Comparison of ENCODE assay signal across 27 cellular contexts in the genomic region with DNA sequence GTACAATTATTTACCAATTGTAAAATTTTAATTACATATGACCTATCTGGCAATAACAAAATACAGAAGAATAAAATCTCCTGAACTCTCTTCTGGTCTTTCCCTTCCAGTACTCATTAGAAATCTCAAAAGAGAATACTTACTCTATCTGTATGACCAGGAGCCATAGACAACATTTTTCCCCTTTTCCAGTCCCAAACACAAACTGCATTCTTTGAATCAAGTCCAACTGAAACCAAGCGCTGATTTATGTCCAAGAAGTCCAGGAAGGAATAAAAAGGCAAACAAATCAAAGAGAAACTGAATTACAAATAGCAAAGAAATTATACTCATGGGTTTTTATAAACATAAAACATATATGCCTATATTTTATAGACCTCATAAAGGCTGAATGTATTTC. TPM values are rescaled to one million over a fixed set of nuclear protein-coding genes. Genes with fewer than 3 reads are reported as not detected.
"Had no signal": no experiment of that assay in that cellular context is flagged by ENCODE, and none has a peak within 500 bp of the region (broad histone marks: within the 10 kb centered on the region; RNA-seq: fewer than 3 reads in every experiment).

No MANE protein-coding gene starts in this region.

- H3K9me3 ChIP-seq: colonic mucosa, esophagus muscularis mucosa, lower lobe of right lung, right lobe of liver, stomach, transverse colon, uterus had no signal

- DNase-seq: activated CD4-positive, alpha-beta memory T cell treated with anti-CD3 and anti-CD28 coated beads for 36 hours; activated CD4-positive, alpha-beta T cell treated with anti-CD3 and anti-CD28 coated beads for 48 hours; activated CD4-positive, CD25-positive, alpha-beta regulatory T cell; activated naive CD4-positive, alpha-beta T cell treated with anti-CD3 and anti-CD28 coated beads for 36 hours; activated naive CD8-positive, alpha-beta T cell treated with anti-CD3 and anti-CD28 coated beads, Interleukin-2, amount 10 ng/mL, durations not matched to agents 7 days and 5 days; activated T-cell treated with anti-CD3 and anti-CD28 coated beads, Interleukin-2, amount 50 U/mL, for 48 hours; central memory CD4-positive, alpha-beta T cell; colonic mucosa; dorsolateral prefrontal cortex; effector memory CD8-positive, alpha-beta T cell; foreskin keratinocyte; lower lobe of right lung; mesendoderm; naive B cell; occipital lobe; posterior cingulate gyrus; right lobe of liver; small intestine; stimulated activated CD4-positive, alpha-beta T cell treated with anti-CD3 and anti-CD28 coated beads, Interleukin-2, amount 100 ng/mL, for 24 hours; stomach; transverse colon; uterus had no signal

- H3K36me3 ChIP-seq: colonic mucosa, esophagus muscularis mucosa, lower lobe of right lung, right lobe of liver, stomach, transverse colon, uterus had no signal

- FAIRE-seq: keratinocyte, small intestine had no signal

- H3K4me3 ChIP-seq: colonic mucosa, dorsolateral prefrontal cortex, esophagus muscularis mucosa, lower lobe of right lung, right lobe of liver, stomach, transverse colon, uterus had no signal

- H3K27me3 ChIP-seq: colonic mucosa, dorsolateral prefrontal cortex, esophagus muscularis mucosa, foreskin keratinocyte, right lobe of liver, stomach, transverse colon, uterus had no signal

- ATAC-seq: effector memory CD8-positive, alpha-beta T cell; foreskin keratinocyte; left lobe of liver; lower lobe of right lung; right lobe of liver; stimulated activated memory B cell treated with anti-CD40 and anti-IgM and Interleukin-4, amounts not matched to agents 10 μg/mL and 1 μg/mL and 100 μg/mL, for 72 hours had no signal

- H3K4me1 ChIP-seq: colonic mucosa, lower lobe of right lung, uterus had no signal

- H3K27ac ChIP-seq: colonic mucosa, dorsolateral prefrontal cortex, esophagus muscularis mucosa, foreskin keratinocyte, lower lobe of right lung, right lobe of liver, stomach, transverse colon, uterus had no signal

RNA-seq across cellular contexts. Expression of gene EML5, which starts 46.7 kb away (rescaled TPM):
- total RNA-seq: glomerular endothelial cell had no signal
